13 cellular contexts compared by ENCODE assay signal in the genomic region with DNA sequence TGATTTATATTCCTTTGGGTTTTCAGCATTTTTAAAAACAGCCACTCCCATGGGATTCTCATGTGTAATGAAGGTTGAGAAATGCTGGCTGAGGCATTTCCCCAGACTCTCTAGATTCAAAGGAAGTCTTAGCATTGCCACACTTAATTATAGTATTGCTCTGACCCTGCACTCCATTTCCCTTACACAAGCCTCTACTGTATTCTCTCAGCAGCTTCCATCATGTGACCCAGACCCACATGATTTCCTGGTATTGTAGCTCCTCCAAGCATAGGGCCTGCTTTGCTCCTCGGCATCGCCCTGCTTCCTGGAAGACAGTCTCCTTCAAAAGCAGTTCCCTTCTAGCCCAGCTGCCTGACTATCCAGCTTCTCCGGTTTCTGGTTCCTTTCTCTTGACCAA.
DNase-seq lines count a peak whose midpoint lies in the region; ATAC-seq and TF ChIP-seq lines count a peak whose summit lies in the region.
"Had no signal": no experiment of that assay in that cellular context is flagged by ENCODE, and none has a peak within 500 bp of the region (broad histone marks: within the 10 kb centered on the region; RNA-seq: fewer than 3 reads in every experiment).

No MANE protein-coding gene starts in this region.

- DNase-seq in SK-MEL-5 (ENCODE audit: low read depth, low spot score) (peak; percentile 99), foreskin melanocyte (peak; percentile 99), type B pancreatic cell (ENCODE audit: extremely low spot score, unreplicated experiment) (no peak), CD1c-positive myeloid dendritic cell (ENCODE audit: extremely low spot score) (no peak), NOMO-1 (lab: John Stamatoyannopoulos, UW; ENCODE audit: unreplicated experiment in 2 of 2) (no peak)
- DNase-seq in activated CD4-positive, alpha-beta T cell treated with anti-CD3 and anti-CD28 coated beads, Interleukin-2, amount 50 U/mL, for 1 hour, result no peak
- DNase-seq: activated T-cell treated with anti-CD3 and anti-CD28 coated beads, Interleukin-2, amount 50 U/mL, for 48 hours; COR-L47; effector CD4-positive, alpha-beta T cell; Kasumi-1; SW 1271 had no signal

- ATAC-seq in GM21723 (IDR thresholded peaks at IDR 0.05; ENCODE audit: unreplicated experiment), result no peak

- no peak overlapping the region for H3K4me3 Mint-ChIP-seq in nephron
- H3K4me3 Mint-ChIP-seq in type B pancreatic cell, result peak overlapping the region; percentile 38

- H3K27ac Mint-ChIP-seq in nephron (peak overlapping the region; percentile 27 to 59 (median 32)), type B pancreatic cell (no peak overlapping the region)

- H3K27me3 Mint-ChIP-seq in nephron (ENCODE audit: low read depth) (peaks cover under 1% of the 10 kb centered on the region), type B pancreatic cell (no peaks in the 10 kb centered on the region)

- H3K36me3 Mint-ChIP-seq in nephron (ENCODE audit: low read depth) (peaks cover 17% of the 10 kb centered on the region), type B pancreatic cell (peaks cover 30% of the 10 kb centered on the region)

- H3K4me1 Mint-ChIP-seq in nephron (peaks cover 25% of the 10 kb centered on the region), type B pancreatic cell (ENCODE audit: unreplicated experiment) (peaks cover 28% of the 10 kb centered on the region)

- no peak for TF ChIP-seq CTCF in nephron (IDR thresholded peaks at IDR 0.05; ENCODE audit: unreplicated experiment in 3 of 3)
- TF ChIP-seq CTCF in type B pancreatic cell (conservative IDR thresholded peaks at IDR 0.05), result no peak

- in situ Hi-C loops in SK-MEL-5 (cut with HindIII; ENCODE audit: low pct_unique_long_range_greater_than_20kb, low sequenced_read_pairs), result no loop called here

- H3K9me3 Mint-ChIP-seq in nephron (peaks cover 7% of the 10 kb centered on the region), type B pancreatic cell (peaks cover 8% of the 10 kb centered on the region)

Comparison
In these comparisons a context has a peak if more than half of its experiments do, and no peak if none do; other contexts are left out.
1. DNase-seq: peak in SK-MEL-5 (single experiment) and foreskin melanocyte (single experiment); none in type B pancreatic cell (single experiment), CD1c-positive myeloid dendritic cell (single experiment), NOMO-1 (0 of 2) and activated CD4-positive, alpha-beta T cell treated with anti-CD3 and anti-CD28 coated beads, Interleukin-2, amount 50 U/mL, for 1 hour (single experiment).